Comparison of ENCODE assay signal across 12 cellular contexts in genomic region chr9:89686134-89686533, GRCh38.
DNase-seq lines count a peak whose midpoint lies in the region; ATAC-seq, FAIRE-seq and TF ChIP-seq lines count a peak whose summit lies in the region.
"Had no signal": no experiment of that assay in that cellular context is flagged by ENCODE, and none has a peak within 500 bp of the region (broad histone marks: within the 10 kb centered on the region; RNA-seq: fewer than 3 reads in every experiment).

No MANE protein-coding gene starts in this region.

- 33% methylated on average over 5 of the region's 5 CpGs for WGBS in liver

- no peaks in the 10 kb centered on the region for H3K27me3 Mint-ChIP-seq in stimulated activated naive CD8-positive, alpha-beta T cell treated with anti-CD3 and anti-CD28 coated beads, Interleukin-15, amount 100 ng/mL, for 72 hours

- no peak overlapping the region for H3K4me3 ChIP-seq in liver (ENCODE audit: low read depth in 1 of 3, low read length in 3 of 3)

- no peaks in the 10 kb centered on the region for H3K27me3 ChIP-seq in liver (ENCODE audit: control insufficient read depth in 4 of 4, insufficient read depth in 4 of 4, low read length in 3 of 4)

- no peak overlapping the region for H3K4me3 Mint-ChIP-seq in stimulated activated naive CD8-positive, alpha-beta T cell treated with anti-CD3 and anti-CD28 coated beads, Interleukin-15, amount 100 ng/mL, for 72 hours
- H3K4me3 Mint-ChIP-seq: CD14-positive monocyte, endodermal cell, IgD-negative memory B cell had no signal

- H3K9me3 ChIP-seq in liver (ENCODE audit: control insufficient read depth in 4 of 4, low read length in 3 of 4) = no peaks in the 10 kb centered on the region

- H3K9ac ChIP-seq in liver (ENCODE audit: low read depth in 1 of 2, low read length in 2 of 2) = no peak overlapping the region

- TF ChIP-seq RAD21 in liver (IDR thresholded peaks at IDR 0.05) = no peak

- TF ChIP-seq CTCF in VCaP (conservative IDR thresholded peaks at IDR 0.05) (no peak), liver (IDR thresholded peaks at IDR 0.05; ENCODE audit: low read depth, low read length, missing input control) (no peak)

- FAIRE-seq in RCC 7860 (lab: Jason Lieb, UNC) = no peak

- H3K27ac Mint-ChIP-seq in stimulated activated naive CD8-positive, alpha-beta T cell treated with anti-CD3 and anti-CD28 coated beads, Interleukin-15, amount 100 ng/mL, for 72 hours = peak overlapping the region in 1 of 2 donors; percentile 94
- H3K27ac Mint-ChIP-seq: CD14-positive monocyte, endodermal cell, IgD-negative memory B cell had no signal

- no peaks in the 10 kb centered on the region for H3K9me3 Mint-ChIP-seq in stimulated activated naive CD8-positive, alpha-beta T cell treated with anti-CD3 and anti-CD28 coated beads, Interleukin-15, amount 100 ng/mL, for 72 hours
- H3K9me3 Mint-ChIP-seq: IgD-negative memory B cell had no signal

- H3K27ac ChIP-seq in VCaP (peak overlapping the region; percentile 82), liver (ENCODE audit: low read depth in 1 of 2, low read length in 2 of 2) (peak overlapping the region; percentile 36 to 62)

- H3K4me1 Mint-ChIP-seq in stimulated activated naive CD8-positive, alpha-beta T cell treated with anti-CD3 and anti-CD28 coated beads, Interleukin-15, amount 100 ng/mL, for 72 hours = peaks cover 9% of the 10 kb centered on the region
- H3K4me1 Mint-ChIP-seq: CD14-positive monocyte had no signal

- peaks cover 15 to 30% (median 26%) of the 10 kb centered on the region in 4 donors for H3K4me1 ChIP-seq in liver (ENCODE audit: control insufficient read depth in 4 of 4, insufficient read depth in 4 of 4, low read length in 3 of 4)

- DNase-seq in COLO668 (lab: John Stamatoyannopoulos, UW; ENCODE audit: unreplicated experiment) = peak; percentile 89
- DNase-seq in NCI-H1417 (lab: John Stamatoyannopoulos, UW) = peak; percentile 73 to 99 (median 93)
- no peak for DNase-seq in RCC 7860 (ENCODE audit: low spot score)
- DNase-seq in stimulated activated naive CD4-positive, alpha-beta T cell treated with Interleukin-2 at 50 U/mL for 16 hours (lab: John Stamatoyannopoulos, UW) = no peak
- DNase-seq in midbrain (lab: John Stamatoyannopoulos, UW) = no peak
- DNase-seq in stimulated activated naive CD8-positive, alpha-beta T cell treated with anti-CD3 and anti-CD28 coated beads, Interleukin-15, amount 100 ng/mL, for 72 hours = no peak
- DNase-seq: endodermal cell, OCI-M1 had no signal

- no peaks in the 10 kb centered on the region for H3K36me3 ChIP-seq in liver (ENCODE audit: control insufficient read depth in 4 of 4, insufficient read depth in 3 of 4, low read depth in 1 of 4, low read length in 3 of 4)

- no peak for ATAC-seq in stimulated activated naive CD8-positive, alpha-beta T cell treated with anti-CD3 and anti-CD28 coated beads, Interleukin-15, amount 100 ng/mL, for 72 hours

TF ChIP-seq in liver, 16 proteins besides CTCF, POLR2A, EP300 and RAD21:
- TF ChIP-seq NR2F2 (IDR thresholded peaks at IDR 0.05) (no peak), SP1 (IDR thresholded peaks at IDR 0.05) (no peak), TAF1 (conservative IDR thresholded peaks at IDR 0.05) (no peak)

Comparison
In these comparisons a context has a peak if more than half of its experiments do, and no peak if none do; other contexts are left out.
1. DNase-seq: peak in COLO668 (single experiment) and NCI-H1417 (3 of 3); none in RCC 7860 (single experiment), stimulated activated naive CD4-positive, alpha-beta T cell treated with Interleukin-2 at 50 U/mL for 16 hours (single experiment), midbrain (single experiment) and stimulated activated naive CD8-positive, alpha-beta T cell treated with anti-CD3 and anti-CD28 coated beads, Interleukin-15, amount 100 ng/mL, for 72 hours (0 of 2).